8 cellular contexts compared by ENCODE assay signal in genomic region chr4:153535735-153536494, GRCh38.
DNase-seq lines count a peak whose midpoint lies in the region; ATAC-seq and TF ChIP-seq lines count a peak whose summit lies in the region.
"Had no signal": no experiment of that assay in that cellular context is flagged by ENCODE, and none has a peak within 500 bp of the region (broad histone marks: within the 10 kb centered on the region; RNA-seq: fewer than 3 reads in every experiment).

No MANE protein-coding gene starts in this region.

- H3K36me3 Mint-ChIP-seq in brain, result no peaks in the 10 kb centered on the region
- peaks cover 0 to 8% of the 10 kb centered on the region in 2 donors for H3K36me3 Mint-ChIP-seq in naive B cell

- TF ChIP-seq RAD21 in IMR-90 (IDR thresholded peaks at IDR 0.05; ENCODE audit: low read length), result peak; percentile 8; the same call in 1 of the 2 replicates

- H3K9me3 Mint-ChIP-seq in brain (no peaks in the 10 kb centered on the region), naive B cell (no peaks in the 10 kb centered on the region)

- no peaks in the 10 kb centered on the region for H3K27me3 ChIP-seq in IMR-90 (ENCODE audit: control insufficient read depth, insufficient read depth, low read length)

- no peaks in the 10 kb centered on the region for H3K9me1 ChIP-seq in IMR-90 (ENCODE audit: insufficient read depth, low read length)

- peaks cover 100% of the 10 kb centered on the region for H3K4me1 Mint-ChIP-seq in brain
- H3K4me1 Mint-ChIP-seq in naive B cell, result peaks cover 56 to 91% (median 76%) of the 10 kb centered on the region in 3 donors

- no peak overlapping the region for H4K91ac ChIP-seq in IMR-90 (ENCODE audit: insufficient read depth, low read depth, low read length)

- H2BK20ac ChIP-seq in IMR-90 (ENCODE audit: low read depth, low read length), result no peak overlapping the region

- H3K56ac ChIP-seq in IMR-90 (ENCODE audit: extremely low read depth, insufficient read depth, low read length), result no peak overlapping the region

- H4K5ac ChIP-seq in IMR-90 (ENCODE audit: low read depth, low read length), result no peak overlapping the region

- TF ChIP-seq POLR2A in IMR-90 (IDR thresholded peaks at IDR 0.05; ENCODE audit: low read depth, low read length), result no peak

- no peak overlapping the region for H3K14ac ChIP-seq in IMR-90 (replicated peaks; ENCODE audit: low read depth, low read length)

- peak overlapping the region; percentile 28 for H3K4me2 ChIP-seq in IMR-90 (ENCODE audit: low read depth, low read length)

- H4K20me1 ChIP-seq in IMR-90 (ENCODE audit: insufficient read depth, low read length), result no peaks in the 10 kb centered on the region

- H2BK120ac ChIP-seq in IMR-90 (ENCODE audit: low read depth, low read length), result no peak overlapping the region

- no peak overlapping the region for H3K18ac ChIP-seq in IMR-90 (ENCODE audit: low read depth, low read length)

- no peak overlapping the region for H4K8ac ChIP-seq in IMR-90 (ENCODE audit: low read depth in 2 of 2, low read length in 2 of 2)

- H3K36me3 ChIP-seq in IMR-90 (ENCODE audit: control insufficient read depth, insufficient read depth, low read length), result no peaks in the 10 kb centered on the region

- CTCF ChIA-PET in IMR-90 (lab: Yijun Ruan, JAX), result interaction anchor here (1.3 kb wide), 1 partner anchor 11 kb away, joined by 3 read pairs; no protein-coding TSS in a partner anchor

- H3K9ac ChIP-seq in IMR-90 (ENCODE audit: low read depth, low read length), result no peak overlapping the region

- intact Hi-C loops in IMR-90 (cut with micrococcal nuclease), result no loop called here

- no peak overlapping the region for H2AK9ac ChIP-seq in IMR-90 (replicated peaks; ENCODE audit: low read depth, low read length, poor library complexity)

- WGBS in IMR-90 (ENCODE audit: extremely low coverage in 2 of 2, insufficient read length in 1 of 2), 2 experiments, result no CpG with 5 or more reads among the region's 7 CpGs

- H3K4me3 ChIP-seq in IMR-90 (ENCODE audit: insufficient read depth, low read depth, low read length), result no peak overlapping the region

- H3K79me1 ChIP-seq in IMR-90 (ENCODE audit: low read depth in 1 of 2, low read length in 2 of 2), result peaks cover 6 to 9% of the 10 kb centered on the region in 2 experiments; a peak in 2 of 4 replicates

- BruUV-seq in IMR-90 (replicated peaks; lab: Mats Ljungman, UMichigan), result no TSS peak

- H3K4me1 ChIP-seq in IMR-90 (ENCODE audit: control insufficient read depth, insufficient read depth, low read length), result peaks cover 5% of the 10 kb centered on the region; the same call in 1 of the 2 replicates

- H3K23ac ChIP-seq in IMR-90 (ENCODE audit: low read depth, low read length), result no peak overlapping the region

- H3K27ac Mint-ChIP-seq in brain, result peak overlapping the region; percentile 74 to 96 (median 90)
- peak overlapping the region; percentile 62 to 97 (median 90) for H3K27ac Mint-ChIP-seq in naive B cell

- H3K27ac ChIP-seq in IMR-90 (ENCODE audit: insufficient read depth, low read length), result no peak overlapping the region

- ATAC-seq in IMR-90 (ENCODE audit: low read depth) (peak; percentile 21; the same call in 1 of the 2 replicates), naive B cell (ENCODE audit: low read depth in 2 of 2) (peak; percentile 71 to 79)

- H3K4ac ChIP-seq in IMR-90 (ENCODE audit: low read depth, low read length), result no peak overlapping the region

- dilution Hi-C loops in IMR-90 (cut with HindIII; ENCODE audit: low sequenced_read_pairs, unreplicated experiment), result no loop called here

- TF ChIP-seq CTCF in IMR-90 (conservative IDR thresholded peaks at IDR 0.05; ENCODE audit: low read depth, low read length) (no peak), brain (conservative IDR thresholded peaks at IDR 0.05) (no peak)

- H3K4me3 Mint-ChIP-seq in brain (peak overlapping the region; percentile 38 to 79 (median 66)), naive B cell (peak overlapping the region in 5 of 8 donors; percentile 36 to 80 (median 54))

- H3K27me3 Mint-ChIP-seq in brain (peaks cover 2% of the 10 kb centered on the region), naive B cell (no peaks in the 10 kb centered on the region)

- no peak overlapping the region for H2AK5ac ChIP-seq in IMR-90 (ENCODE audit: low read depth, low read length)

- H3K9me3 ChIP-seq in IMR-90 (ENCODE audit: control insufficient read depth, insufficient read depth, low read length), result no peaks in the 10 kb centered on the region

- H2BK5ac ChIP-seq in IMR-90 (ENCODE audit: low read depth, low read length, poor library complexity, severe bottlenecking), result no peak overlapping the region

- in situ Hi-C loops in IMR-90 (cut with MboI; ENCODE audit: low sequenced_read_pairs), result no loop called here

- POLR2A ChIA-PET in IMR-90 (lab: Charles Lee; ENCODE audit: unreplicated experiment), result no interaction called here

- peak; percentile 47 for DNase-seq in GM04503 (ENCODE audit: low read depth)
- DNase-seq in IMR-90, result peak; percentile 22
- DNase-seq in naive B cell, result no peak
- no peak for DNase-seq in ureter (ENCODE audit: low spot score)
- no peak for DNase-seq in activated gamma-delta T cell treated with Interleukin-2 at 50 U/mL for 16 hours
- DNase-seq in SHP77 treated with DMSO at 0.1 percent for 48 hours (lab: John Stamatoyannopoulos, UW), result no peak
- DNase-seq: posterior cingulate gyrus had no signal

- H2BK15ac ChIP-seq in IMR-90 (ENCODE audit: low read depth, low read length), result no peak overlapping the region

- H2AFZ ChIP-seq in IMR-90 (replicated peaks; ENCODE audit: low read length, poor library complexity), result no peak overlapping the region

TF ChIP-seq in IMR-90, 13 proteins besides CTCF, POLR2A, EP300 and RAD21:
- TF ChIP-seq CEBPB (IDR thresholded peaks at IDR 0.05; ENCODE audit: low read depth, low read length) (no peak), CHD1 (IDR thresholded peaks at IDR 0.05; ENCODE audit: low read depth, low read length) (no peak), ELK1 (IDR thresholded peaks at IDR 0.05; ENCODE audit: borderline replicate concordance, low read depth, low read length) (no peak), BHLHE40 (IDR thresholded peaks at IDR 0.05; ENCODE audit: low read depth, low read length) (no peak), RCOR1 (IDR thresholded peaks at IDR 0.05; ENCODE audit: insufficient replicate concordance, low read length) (no peak), MAFK (IDR thresholded peaks at IDR 0.05; ENCODE audit: low read depth, low read length) (no peak), SMC3 (IDR thresholded peaks at IDR 0.05; ENCODE audit: low read depth, low read length) (no peak), RFX5 (IDR thresholded peaks at IDR 0.05; ENCODE audit: low read depth, low read length) (no peak), USF2 (IDR thresholded peaks at IDR 0.05; ENCODE audit: low read depth, low read length) (no peak), MXI1 (IDR thresholded peaks at IDR 0.05; ENCODE audit: borderline replicate concordance, low read depth, low read length) (no peak), MAZ (IDR thresholded peaks at IDR 0.05; ENCODE audit: borderline replicate concordance, low read depth, low read length) (no peak), NFE2L2 (IDR thresholded peaks at IDR 0.05; ENCODE audit: low read depth, low read length) (no peak), FOS (IDR thresholded peaks at IDR 0.05; ENCODE audit: low read depth, low read length) (no peak)

Comparison
In these comparisons a context has a peak if more than half of its experiments do, and no peak if none do; other contexts are left out.
1. DNase-seq: peak in GM04503 (single experiment) and IMR-90 (single experiment); none in naive B cell (single experiment), ureter (single experiment), activated gamma-delta T cell treated with Interleukin-2 at 50 U/mL for 16 hours (single experiment) and SHP77 treated with DMSO at 0.1 percent for 48 hours (single experiment).